8 cellular contexts compared by ENCODE assay signal in the genomic region with DNA sequence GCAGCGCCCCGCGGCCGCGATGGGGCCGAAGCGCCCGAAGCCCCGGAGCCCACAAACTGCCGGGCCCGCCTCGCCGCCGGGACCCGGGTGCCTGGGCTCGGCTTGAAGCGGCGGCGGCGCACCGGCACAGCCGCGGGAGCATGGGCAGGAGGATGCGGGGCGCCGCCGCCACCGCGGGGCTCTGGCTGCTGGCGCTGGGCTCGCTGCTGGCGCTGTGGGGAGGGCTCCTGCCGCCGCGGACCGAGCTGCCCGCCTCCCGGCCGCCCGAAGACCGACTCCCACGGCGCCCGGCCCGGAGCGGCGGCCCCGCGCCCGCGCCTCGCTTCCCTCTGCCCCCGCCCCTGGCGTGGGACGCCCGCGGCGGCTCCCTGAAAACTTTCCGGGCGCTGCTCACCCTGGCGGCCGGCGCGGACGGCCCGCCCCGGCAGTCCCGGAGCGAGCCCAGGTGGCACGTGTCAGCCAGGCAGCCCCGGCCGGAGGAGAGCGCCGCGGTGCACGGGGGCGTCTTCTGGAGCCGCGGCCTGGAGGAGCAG. TPM values are rescaled to one million over a fixed set of nuclear protein-coding genes. Genes with fewer than 3 reads are reported as not detected.
DNase-seq lines count a peak whose midpoint lies in the region; ATAC-seq and TF ChIP-seq lines count a peak whose summit lies in the region.

No MANE protein-coding gene starts in this region.

- H3K27me3 ChIP-seq in right cardiac atrium (ENCODE audit: control insufficient read depth, insufficient read depth) (no peaks in the 10 kb centered on the region), spleen (replicated peaks in 1 of 7) (peaks cover 0 to 91% (median 44%) of the 10 kb centered on the region in 7 donors)

- H3K27ac Mint-ChIP-seq in activated T-cell treated with anti-CD3 and anti-CD28 coated beads, Interleukin-2, amount 50 U/mL, for 72 hours: no peak overlapping the region

- no peaks in the 10 kb centered on the region for H3K9me3 Mint-ChIP-seq in activated T-cell treated with anti-CD3 and anti-CD28 coated beads, Interleukin-2, amount 50 U/mL, for 72 hours

- H3K36me3 ChIP-seq in spleen: no peaks in the 10 kb centered on the region

- H3K36me3 Mint-ChIP-seq in activated T-cell treated with anti-CD3 and anti-CD28 coated beads, Interleukin-2, amount 50 U/mL, for 72 hours (ENCODE audit: insufficient read depth in 2 of 2): peaks cover 0 to 2% of the 10 kb centered on the region in 2 donors

- H3K27ac ChIP-seq in right cardiac atrium (ENCODE audit: low read length) (no peak overlapping the region), spleen (peak overlapping the region; percentile 27 to 82 (median 77))

- no peak for TF ChIP-seq CTCF in spleen (IDR thresholded peaks at IDR 0.05 in 8 of 11, conservative IDR thresholded peaks at IDR 0.05 in 3 of 11)

- DNase-seq in COR-L47 (lab: John Stamatoyannopoulos, UW) (peak; percentile 39), GM19238 (ENCODE audit: insufficient read length, low spot score) (peak; percentile 59), right cardiac atrium (peak in 2 of 3 donors; percentile 47 to 68), spleen (peak; percentile 77), inferior parietal cortex (ENCODE audit: extremely low spot score) (no peak), NCI-H2081 (lab: John Stamatoyannopoulos, UW) (no peak)
- peak; percentile 26 to 29 for DNase-seq in activated T-cell treated with anti-CD3 and anti-CD28 coated beads, Interleukin-2, amount 50 U/mL, for 72 hours

- H3K9me3 ChIP-seq in right cardiac atrium (ENCODE audit: control insufficient read depth, low read length) (no peaks in the 10 kb centered on the region), spleen (no peaks in the 10 kb centered on the region)

- peak overlapping the region in 1 of 2 donors; percentile 72 for H3K4me3 Mint-ChIP-seq in activated T-cell treated with anti-CD3 and anti-CD28 coated beads, Interleukin-2, amount 50 U/mL, for 72 hours

- peaks cover 59% of the 10 kb centered on the region for H3K27me3 Mint-ChIP-seq in activated T-cell treated with anti-CD3 and anti-CD28 coated beads, Interleukin-2, amount 50 U/mL, for 72 hours (ENCODE audit: low read depth)

- ATAC-seq in HG03342 (IDR thresholded peaks at IDR 0.05; ENCODE audit: unreplicated experiment): peak; percentile 43
- peak; percentile 53 to 62 for ATAC-seq in activated T-cell treated with anti-CD3 and anti-CD28 coated beads, Interleukin-2, amount 50 U/mL, for 72 hours (replicated peaks in 1 of 2)
- ATAC-seq in right cardiac atrium: peak; percentile 17 to 32

- intact Hi-C loops in right cardiac atrium (cut with DNase I): loop anchor here in 3 of 4 donors (5.0 to 10.0 kb wide), 5 partner anchors 44 to 646 kb away; partner anchors contain the start of gene TRIM44 (in 1 of the 3)
- intact Hi-C loops in spleen (cut with DNase I; ENCODE audit: low total_unique reads): loop anchor here (10.0 kb wide), 2 partner anchors 206 to 506 kb away; no protein-coding TSS in a partner anchor

- peaks cover 4% of the 10 kb centered on the region for H3K4me1 Mint-ChIP-seq in activated T-cell treated with anti-CD3 and anti-CD28 coated beads, Interleukin-2, amount 50 U/mL, for 72 hours (ENCODE audit: low read depth)

- peak overlapping the region; percentile 79 for H3K4me3 ChIP-seq in right cardiac atrium (ENCODE audit: low read length)
- H3K4me3 ChIP-seq in spleen: peak overlapping the region; percentile 32 to 80 (median 62)

- H3K4me1 ChIP-seq in right cardiac atrium (ENCODE audit: control insufficient read depth, insufficient read depth, low read length): peaks cover 2% of the 10 kb centered on the region
- peaks cover 12 to 69% (median 38%) of the 10 kb centered on the region in 6 donors for H3K4me1 ChIP-seq in spleen

- WGBS in right cardiac atrium: under 1% methylated on average over 78 of the region's 79 CpGs
- 0 to 1% (median 0%) methylated on average over 1 to 79 of the region's 79 CpGs for WGBS in spleen, 5 donors

- TF ChIP-seq POLR2A in spleen (IDR thresholded peaks at IDR 0.05): no peak

RNA-seq across cellular contexts. Expression of gene FJX1, which starts 0.3 kb away (rescaled TPM):
- total RNA-seq in activated T-cell treated with anti-CD3 and anti-CD28 coated beads, Interleukin-2, amount 50 U/mL, for 72 hours: under 1 TPM; 0.46 to 0.89 TPM
- total RNA-seq in right cardiac atrium: 1 to 10 TPM in 3 of 4 donors, under 1 TPM in 1; 0.91 to 5.9 (median 1.5) TPM
- polyA plus RNA-seq in right cardiac atrium: 0.95 TPM
- total RNA-seq in spleen: 10 to 100 TPM in 4 of 7 donors, 1 to 10 TPM in 3; 7.5 to 40.6 (median 10.4) TPM
- polyA plus RNA-seq in spleen: 1 to 10 TPM; 3.0 to 3.3 (median 3.2) TPM

RNA-seq across cellular contexts. Expression of gene TRIM44, which starts 44.0 kb away (rescaled TPM):
- total RNA-seq in activated T-cell treated with anti-CD3 and anti-CD28 coated beads, Interleukin-2, amount 50 U/mL, for 72 hours: 10 to 100 TPM; 45.8 to 53.1 TPM
- total RNA-seq in right cardiac atrium: 10 to 100 TPM; 38.7 to 54.2 (median 41.5) TPM
- polyA plus RNA-seq in right cardiac atrium: 8.7 TPM
- 10 to 100 TPM; 43.3 to 65.7 (median 53.8) TPM for total RNA-seq in spleen
- polyA plus RNA-seq in spleen: 1 to 10 TPM; 5.3 to 9.0 (median 5.5) TPM

Comparison
In these comparisons a context has a peak if more than half of its experiments do, and no peak if none do; other contexts are left out.
1. DNase-seq: peak in COR-L47 (single experiment), GM19238 (single experiment), activated T-cell treated with anti-CD3 and anti-CD28 coated beads, Interleukin-2, amount 50 U/mL, for 72 hours (2 of 2), right cardiac atrium (2 of 3) and spleen (single experiment); none in inferior parietal cortex (single experiment) and NCI-H2081 (0 of 2).
2. Peak in every context shown above with its lines, with median percentiles within 50 percentile points of each other: ATAC-seq.